Comparison of ENCODE assay signal across 8 cellular contexts in the genomic region with DNA sequence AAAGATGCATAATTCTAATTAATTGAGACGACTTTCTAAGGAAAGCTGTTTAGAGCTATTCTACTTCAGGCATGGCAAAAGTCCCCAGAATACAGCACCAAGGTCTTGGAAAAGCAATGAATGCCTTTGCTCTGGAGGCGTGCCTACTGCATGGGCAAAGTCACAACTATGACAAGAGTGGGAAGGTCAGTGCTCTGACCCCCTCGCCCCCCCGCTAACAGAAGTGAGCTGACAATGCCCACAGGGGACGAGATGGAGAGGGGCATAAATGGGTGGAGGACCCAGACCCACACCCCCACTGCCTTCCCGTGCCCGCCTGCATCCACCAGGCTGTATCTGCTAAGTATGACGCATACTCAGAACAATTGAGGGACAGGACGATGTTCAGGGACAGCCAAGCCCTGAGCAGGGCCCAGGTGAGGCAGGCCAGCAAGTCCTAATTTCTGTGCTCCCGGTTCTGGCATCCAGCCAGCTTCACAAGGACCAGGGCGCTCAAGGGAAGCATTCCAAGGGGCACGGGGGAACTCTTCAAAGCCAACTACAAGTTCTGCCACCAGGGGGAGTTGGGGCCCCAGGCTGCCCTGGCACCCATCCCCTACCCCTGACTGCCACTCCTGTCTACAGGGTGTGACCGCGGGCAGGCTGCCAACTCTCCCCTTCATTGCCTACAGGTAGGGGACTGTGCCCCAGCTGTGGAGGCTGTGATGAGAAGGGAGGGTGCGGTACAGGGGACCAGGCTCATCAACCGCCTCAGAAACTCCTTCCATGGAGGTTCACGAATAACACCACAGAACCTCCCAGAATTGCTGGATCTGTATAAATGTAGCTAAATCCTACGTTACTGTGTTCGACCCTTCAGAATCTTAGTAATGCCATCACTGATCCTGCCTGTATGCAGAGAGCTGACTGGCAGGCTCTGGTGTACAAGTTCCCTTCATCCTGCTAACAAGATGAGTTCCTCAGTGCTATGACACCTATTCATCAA. TPM values are rescaled to one million over a fixed set of nuclear protein-coding genes. Genes with fewer than 3 reads are reported as not detected.
DNase-seq lines count a peak whose midpoint lies in the region; ATAC-seq and TF ChIP-seq lines count a peak whose summit lies in the region.

No MANE protein-coding gene starts in this region.

- H3K36me3 ChIP-seq in Loucy (ENCODE audit: insufficient read depth, low read length) (no peaks in the 10 kb centered on the region), heart right ventricle (peaks cover 0 to 59% (median 3%) of the 10 kb centered on the region in 9 donors)

- intact Hi-C loops in heart right ventricle (cut with DNase I), result loop anchor here in 2 of 10 donors (5.0 kb wide), 1 partner anchor 245 kb away; no protein-coding TSS in a partner anchor

- no peaks in the 10 kb centered on the region for H3K27me3 ChIP-seq in Loucy (ENCODE audit: insufficient read depth, low read length, poor library complexity, severe bottlenecking)
- H3K27me3 ChIP-seq in heart right ventricle, result no peaks in the 10 kb centered on the region

- no peak overlapping the region for H3K27ac ChIP-seq in heart right ventricle

- H3K4me1 ChIP-seq in Loucy (ENCODE audit: insufficient read depth, low read length, poor library complexity, severe bottlenecking), result peaks cover 27% of the 10 kb centered on the region
- peaks cover 0 to 12% (median 5%) of the 10 kb centered on the region in 9 donors for H3K4me1 ChIP-seq in heart right ventricle

- no peaks in the 10 kb centered on the region for H3F3A ChIP-seq in Loucy (ENCODE audit: low read depth)

- H4K20me1 ChIP-seq in Loucy (ENCODE audit: insufficient read depth, low read length, poor library complexity, severe bottlenecking), result no peaks in the 10 kb centered on the region

- H3K9me2 ChIP-seq in Loucy (replicated peaks; ENCODE audit: low read depth, low read length), result no peaks in the 10 kb centered on the region

- H3K79me2 ChIP-seq in Loucy (ENCODE audit: insufficient read depth, low read length), result no peaks in the 10 kb centered on the region

- WGBS in heart right ventricle, 2 donors, result 69 to 71% methylated on average over 19 of the region's 19 CpGs

- H3K4me3 ChIP-seq in Loucy (ENCODE audit: low read length, poor library complexity, severe bottlenecking), result no peak overlapping the region
- H3K4me3 ChIP-seq in heart right ventricle, result no peak overlapping the region

- peak in 7 of 8 donors; percentile 42 to 73 (median 61) for ATAC-seq in heart right ventricle
- no peak for ATAC-seq in HG03469 (IDR thresholded peaks at IDR 0.05; ENCODE audit: unreplicated experiment)

- H3K9me3 ChIP-seq in Loucy (ENCODE audit: insufficient read depth, low read depth, low read length) (no peaks in the 10 kb centered on the region), heart right ventricle (no peaks in the 10 kb centered on the region)

- H3K4me2 ChIP-seq in Loucy (ENCODE audit: low read depth, low read length, poor library complexity, severe bottlenecking), result no peak overlapping the region

- no peak overlapping the region for H2AFZ ChIP-seq in Loucy (ENCODE audit: low read length)

- no peak overlapping the region for H3K9ac ChIP-seq in Loucy (ENCODE audit: low read depth, low read length, poor library complexity, severe bottlenecking)

- DNase-seq in EH (ENCODE audit: low read depth) (peak; percentile 55), SK-N-DZ (ENCODE audit: low spot score) (peak; percentile 67), heart right ventricle (peak; percentile 32 to 48), pons (ENCODE audit: low spot score) (no peak)
- DNase-seq in activated naive CD4-positive, alpha-beta T cell (lab: John Stamatoyannopoulos, UW), result peak; percentile 18 to 63 (median 40)
- DNase-seq in stimulated activated CD4-positive, alpha-beta T cell treated with anti-CD3 and anti-CD28 coated beads, Interleukin-15, amount 100 ng/mL, for 1 hour (ENCODE audit: low read depth in 1 of 2, low spot score in 1 of 2), result peak; percentile 32 to 36

- TF ChIP-seq CTCF in Loucy (conservative IDR thresholded peaks at IDR 0.05; ENCODE audit: low read length), result peak; percentile 67
- peak; percentile 24 to 77 (median 63) for TF ChIP-seq CTCF in heart right ventricle (IDR thresholded peaks at IDR 0.05)

RNA-seq across cellular contexts. Expression of a gene that starts 20.8 kb away (rescaled TPM):
- polyA plus RNA-seq in SK-N-DZ (2014; cell fraction: cytosol; rRNA removed), result 17.1 and 18.8 TPM in 2 replicates
- polyA plus RNA-seq in SK-N-DZ (2014; cell fraction: nucleus; rRNA removed), result 22.8 and 23.5 TPM in 2 replicates
- total RNA-seq in heart right ventricle, result 10 to 100 TPM; 19.0 to 28.8 (median 22.3) TPM
- polyA plus RNA-seq in heart right ventricle, result 10 to 100 TPM; 16.2 to 19.6 TPM

RNA-seq across cellular contexts. Expression of a gene that starts 34.8 kb away (rescaled TPM):
- not detected in 2 replicates for polyA plus RNA-seq in SK-N-DZ (2014; cell fraction: cytosol; rRNA removed)
- not detected in 2 replicates for polyA plus RNA-seq in SK-N-DZ (2014; cell fraction: nucleus; rRNA removed)
- not detected for total RNA-seq in heart right ventricle
- polyA plus RNA-seq in heart right ventricle, result under 1 TPM in 1 of 2 donors, not detected in 1; 0.14 TPM

RNA-seq across cellular contexts. Expression of a gene that starts 39.6 kb away (rescaled TPM):
- polyA plus RNA-seq in SK-N-DZ (2014; cell fraction: cytosol; rRNA removed), result 69.5 and 87.0 TPM in 2 replicates
- 45.3 and 75.7 TPM in 2 replicates for polyA plus RNA-seq in SK-N-DZ (2014; cell fraction: nucleus; rRNA removed)
- 10 to 100 TPM; 32.2 to 44.7 (median 38.6) TPM for total RNA-seq in heart right ventricle
- polyA plus RNA-seq in heart right ventricle, result 10 to 100 TPM; 68.2 to 88.5 TPM

RNA-seq across cellular contexts. Expression of a gene that starts 45.2 kb away (rescaled TPM):
- polyA plus RNA-seq in SK-N-DZ (2014; cell fraction: cytosol; rRNA removed), result 0.60 and 3.3 TPM in 2 replicates
- polyA plus RNA-seq in SK-N-DZ (2014; cell fraction: nucleus; rRNA removed), result 15.2 and 16.0 TPM in 2 replicates
- 10 to 100 TPM; 18.5 to 27.8 (median 24.3) TPM for total RNA-seq in heart right ventricle
- 10 to 100 TPM; 36.9 to 89.8 TPM for polyA plus RNA-seq in heart right ventricle

RNA-seq across cellular contexts. Expression of a gene that starts 48.1 kb away (rescaled TPM):
- not detected in 2 replicates for polyA plus RNA-seq in SK-N-DZ (2014; cell fraction: cytosol; rRNA removed)
- polyA plus RNA-seq in SK-N-DZ (2014; cell fraction: nucleus; rRNA removed), result not detected in 2 replicates
- under 1 TPM in 2 of 10 donors, not detected in 8; 0.56 to 0.61 TPM for total RNA-seq in heart right ventricle
- not detected for polyA plus RNA-seq in heart right ventricle
